ENCODE assay signal across 3 cellular contexts in genomic region chr12:25723921-25724491, GRCh38.
TF ChIP-seq lines count a peak whose summit lies in the region.

No MANE protein-coding gene starts in this region.

TF ChIP-seq in SK-N-SH treated with all-trans-retinoic acid at 6 μM for 48 hours, 23 proteins besides CTCF, POLR2A, EP300 and RAD21:
- TF ChIP-seq ISL1 (CRISPR knock-in tag; IDR thresholded peaks at IDR 0.05) (peak; percentile 65), POU6F1 (CRISPR knock-in tag; IDR thresholded peaks at IDR 0.05; ENCODE audit: borderline replicate concordance, low read depth) (no peak), CREB5 (CRISPR knock-in tag; IDR thresholded peaks at IDR 0.05; ENCODE audit: low read depth) (0 out of 2 replicates have a peak, but pooled peaks have one; percentile 60), PATZ1 (CRISPR knock-in tag; IDR thresholded peaks at IDR 0.05; ENCODE audit: borderline replicate concordance) (no peak)

TF ChIP-seq in SK-N-SH, 30 proteins besides CTCF, POLR2A, EP300 and RAD21:
- TF ChIP-seq NFIC (IDR thresholded peaks at IDR 0.05; ENCODE audit: borderline replicate concordance) (no peak), SMC3 (IDR thresholded peaks at IDR 0.05; ENCODE audit: low read depth, low read length) (no peak), GABPA (IDR thresholded peaks at IDR 0.05; ENCODE audit: low read depth) (no peak), EZH2phosphoT487 (IDR thresholded peaks at IDR 0.05; ENCODE audit: borderline replicate concordance, low read depth) (no peak), REST (IDR thresholded peaks at IDR 0.05; ENCODE audit: low read depth, low read length) (no peak), MEF2A (IDR thresholded peaks at IDR 0.05; ENCODE audit: borderline replicate concordance, low read depth) (no peak), MXI1 (IDR thresholded peaks at IDR 0.05; ENCODE audit: low read depth, low read length) (no peak), TAF1 (IDR thresholded peaks at IDR 0.05; ENCODE audit: borderline replicate concordance, low read depth, low read length) (no peak), RCOR1 (IDR thresholded peaks at IDR 0.05; ENCODE audit: low read length) (no peak), MAX (IDR thresholded peaks at IDR 0.05; ENCODE audit: low read depth) (no peak), JUND (IDR thresholded peaks at IDR 0.05) (no peak)

TF ChIP-seq in H1, 55 proteins besides CTCF, POLR2A, EP300 and RAD21:
- no peak for TF ChIP-seq GABPA (IDR thresholded peaks at IDR 0.05; ENCODE audit: borderline replicate concordance, insufficient read depth, low read length)
